1 cellular context compared by ENCODE assay signal in genomic region chr20:19212524-19213502, GRCh38.
A peak's percentile ranks its signal among the peaks of the same experiment; 100 is the strongest.
TF ChIP-seq lines count a peak whose summit lies in the region.

TSS of gene SLC24A3 (plus strand) at chr20:19212642.

TF ChIP-seq in HepG2, 621 proteins besides CTCF, POLR2A, EP300 and RAD21 (continued from another document):
- no peak for TF ChIP-seq RERE (CRISPR knock-in tag; IDR thresholded peaks at IDR 0.05; ENCODE audit: low read depth)
- no peak for TF ChIP-seq ZBTB1 (CRISPR knock-in tag; IDR thresholded peaks at IDR 0.05; ENCODE audit: borderline replicate concordance)
- no peak for TF ChIP-seq ZSCAN30 (CRISPR knock-in tag; IDR thresholded peaks at IDR 0.05)
- no peak for TF ChIP-seq SP140L (CRISPR knock-in tag; IDR thresholded peaks at IDR 0.05; ENCODE audit: borderline replicate concordance)
- peak; percentile 67; the same call in 1 of the 2 replicates for TF ChIP-seq MTF2 (CRISPR knock-in tag; IDR thresholded peaks at IDR 0.05; ENCODE audit: borderline replicate concordance)
- no peak for TF ChIP-seq XBP1 (CRISPR knock-in tag; IDR thresholded peaks at IDR 0.05)
- TF ChIP-seq ZNF263 (CRISPR knock-in tag; IDR thresholded peaks at IDR 0.05), result peak; percentile 88
- peak; percentile 25; the same call in 1 of the 2 replicates for TF ChIP-seq ZNF687 (CRISPR knock-in tag; IDR thresholded peaks at IDR 0.05)
TF ChIP-seq in HepG2: peak in this region for 10.
